9 cellular contexts compared by ENCODE assay signal in genomic region chr2:112812318-112813042, GRCh38. TPM values are rescaled to one million over a fixed set of nuclear protein-coding genes. Genes with fewer than 3 reads are reported as not detected.
A peak's percentile ranks its signal among the peaks of the same experiment; 100 is the strongest.
DNase-seq lines count a peak whose midpoint lies in the region; ATAC-seq and TF ChIP-seq lines count a peak whose summit lies in the region.
"Had no signal": no experiment of that assay in that cellular context is flagged by ENCODE, and none has a peak within 500 bp of the region (broad histone marks: within the 10 kb centered on the region; RNA-seq: fewer than 3 reads in every experiment).

No MANE protein-coding gene starts in this region.

- H3K27me3 ChIP-seq in BLaER1: no peaks in the 10 kb centered on the region
- H3K27me3 ChIP-seq in uterus: no peaks in the 10 kb centered on the region

- H3K9me3 ChIP-seq in BLaER1 (peaks cover 36% of the 10 kb centered on the region), T-helper 17 cell (ENCODE audit: control insufficient read depth, low read length, poor library complexity, severe bottlenecking) (no peaks in the 10 kb centered on the region), uterus (no peaks in the 10 kb centered on the region)

- H3K27ac Mint-ChIP-seq in T-helper 17 cell: peak overlapping the region; percentile 62

- H3K4me3 ChIP-seq in BLaER1 (no peak overlapping the region), uterus (no peak overlapping the region)

- no peak overlapping the region for H3K9ac ChIP-seq in BLaER1

- intact Hi-C loops in uterus (cut with DNase I; ENCODE audit: low total_unique reads): no loop called here

- TF ChIP-seq CTCF in GM20000 (IDR thresholded peaks at IDR 0.05; ENCODE audit: extremely low read depth, missing control alignments) (no peak), uterus (IDR thresholded peaks at IDR 0.05) (no peak)

- no peak for TF ChIP-seq POLR2A in uterus (IDR thresholded peaks at IDR 0.05)

- H3K4me3 Mint-ChIP-seq in T-helper 17 cell: peak overlapping the region; percentile 22

- H3K4me1 ChIP-seq in BLaER1 (peaks cover 13% of the 10 kb centered on the region), uterus (no peaks in the 10 kb centered on the region)

- H3K27me3 Mint-ChIP-seq in T-helper 17 cell: no peaks in the 10 kb centered on the region

- H4K20me1 ChIP-seq in BLaER1: no peaks in the 10 kb centered on the region

- H3K4me2 ChIP-seq in BLaER1: peak overlapping the region; percentile 65; the same call in 1 of the 2 replicates

- H3K27ac ChIP-seq in BLaER1 (no peak overlapping the region), uterus (no peak overlapping the region)

- H3K4me1 Mint-ChIP-seq in T-helper 17 cell: peaks cover 20% of the 10 kb centered on the region

- H3K36me3 Mint-ChIP-seq in T-helper 17 cell (ENCODE audit: low read depth): peaks cover 2% of the 10 kb centered on the region

- ATAC-seq in T-helper 17 cell (no peak), HG02970 (IDR thresholded peaks at IDR 0.05; ENCODE audit: low FRiP score, unreplicated experiment) (no peak)

- H3K36me3 ChIP-seq in BLaER1 (no peaks in the 10 kb centered on the region), uterus (no peaks in the 10 kb centered on the region)

- DNase-seq in GM20000 (ENCODE audit: low spot score): peak; percentile 41
- DNase-seq in T-helper 17 cell: no peak
- DNase-seq in fibroblast of the conjunctiva (ENCODE audit: low read depth): peak; percentile 42
- no peak for DNase-seq in HPDE6-E6E7 (ENCODE audit: extremely low spot score)
- DNase-seq in activated CD4-positive, alpha-beta T cell treated with anti-CD3 and anti-CD28 coated beads, Interleukin-2, amount 50 U/mL, for 4 hours: no peak
- DNase-seq in uterus: no peak
- DNase-seq: DND-41 had no signal

RNA-seq across cellular contexts. Expression of gene IL1B, which starts 24.1 kb away (rescaled TPM):
- total RNA-seq in T-helper 17 cell (10 to 100 TPM; 30.8 to 61.2 TPM), uterus (under 1 TPM in 1 of 4 donors, not detected in 3; 0.26 TPM)

RNA-seq across cellular contexts. Expression of gene IL1A, which starts 28.2 kb away (rescaled TPM):
- total RNA-seq in T-helper 17 cell: under 1 TPM; 0.35 to 0.44 TPM
- under 1 TPM in 1 of 4 donors, not detected in 3; 0.41 TPM for total RNA-seq in uterus

RNA-seq across cellular contexts. Expression of gene CKAP2L, which starts 48.1 kb away (rescaled TPM):
- under 1 TPM; 0.37 to 0.97 TPM for total RNA-seq in T-helper 17 cell
- total RNA-seq in uterus: 1 to 10 TPM in 1 of 4 donors, not detected in 3; 8.8 TPM

Comparison
In these comparisons a context has a peak if more than half of its experiments do, and no peak if none do; other contexts are left out.
1. DNase-seq: peak in GM20000 (single experiment) and fibroblast of the conjunctiva (single experiment); none in T-helper 17 cell (0 of 3), HPDE6-E6E7 (single experiment), activated CD4-positive, alpha-beta T cell treated with anti-CD3 and anti-CD28 coated beads, Interleukin-2, amount 50 U/mL, for 4 hours (0 of 2) and uterus (0 of 2).
2. RNA of gene IL1B, which starts 24.1 kb away (total RNA-seq): 30.8 to 61.2 TPM in T-helper 17 cell; 0.26 TPM in uterus; every median in the first group is over 10 times any median in the second.